18 cellular contexts compared by ENCODE assay signal in genomic region chr16:65700599-65700998, GRCh38.
A peak's percentile ranks its signal among the peaks of the same experiment; 100 is the strongest.
DNase-seq lines count a peak whose midpoint lies in the region; TF ChIP-seq lines count a peak whose summit lies in the region.
"Had no signal": no experiment of that assay in that cellular context is flagged by ENCODE, and none has a peak within 500 bp of the region (broad histone marks: within the 10 kb centered on the region; RNA-seq: fewer than 3 reads in every experiment).

No MANE protein-coding gene starts in this region.

- no peaks in the 10 kb centered on the region for H3K79me1 ChIP-seq in mesendoderm (ENCODE audit: low read length)

- H2BK15ac ChIP-seq in mesendoderm (replicated peaks; ENCODE audit: low read depth), result no peak overlapping the region

- H3K18ac ChIP-seq in mesendoderm (ENCODE audit: low read length), result no peak overlapping the region

- no peak overlapping the region for H2AK5ac ChIP-seq in mesendoderm (ENCODE audit: low read length)

- no peak overlapping the region for H3K56ac ChIP-seq in mesendoderm (ENCODE audit: low read length)

- H3K9ac ChIP-seq in mesendoderm (ENCODE audit: low read length), result no peak overlapping the region

- no peak overlapping the region for H3K23ac ChIP-seq in mesendoderm (ENCODE audit: low read length)

- intact Hi-C loops in esophagus squamous epithelium (cut with DNase I), result no loop called here

- no peaks in the 10 kb centered on the region for H3K79me2 ChIP-seq in mesendoderm (ENCODE audit: control insufficient read depth, insufficient read depth, low read length)

- no peaks in the 10 kb centered on the region for H3K36me3 ChIP-seq in mesendoderm (ENCODE audit: control insufficient read depth, insufficient read depth, low read length)
- no peaks in the 10 kb centered on the region for H3K36me3 ChIP-seq in esophagus squamous epithelium
- no peaks in the 10 kb centered on the region for H3K36me3 ChIP-seq in brain microvascular endothelial cell (replicated peaks)
- H3K36me3 ChIP-seq: BE2C, Peyer's patch had no signal

- no peaks in the 10 kb centered on the region for H3K4me1 ChIP-seq in mesendoderm (ENCODE audit: control insufficient read depth, low read depth, low read length)
- no peaks in the 10 kb centered on the region for H3K4me1 ChIP-seq in esophagus squamous epithelium
- H3K4me1 ChIP-seq: BE2C, Peyer's patch had no signal

- no peaks in the 10 kb centered on the region for H3K9me3 ChIP-seq in esophagus squamous epithelium
- H3K9me3 ChIP-seq: BE2C, Peyer's patch had no signal

- no peak overlapping the region for H3K4ac ChIP-seq in mesendoderm (ENCODE audit: low read depth, low read length)

- no peak overlapping the region for H3K4me2 ChIP-seq in mesendoderm (ENCODE audit: low read length)

- WGBS in mesendoderm (ENCODE audit: extremely low coverage, insufficient coverage, low lambda C conversion rate), result no CpG with 5 or more reads among the region's 2 CpGs
- WGBS in esophagus squamous epithelium, 2 donors, result 74 to 75% methylated on average over 2 of the region's 2 CpGs

- H3K4me3 ChIP-seq in mesendoderm (ENCODE audit: low read length) (no peak overlapping the region), esophagus squamous epithelium (no peak overlapping the region), brain microvascular endothelial cell (ENCODE audit: low read depth, low read length) (no peak overlapping the region)
- H3K4me3 ChIP-seq: Peyer's patch had no signal

- H3K27ac ChIP-seq in mesendoderm (ENCODE audit: low read depth, low read length) (no peak overlapping the region), esophagus squamous epithelium (no peak overlapping the region), brain microvascular endothelial cell (no peak overlapping the region)
- H3K27ac ChIP-seq: Peyer's patch had no signal

- no peaks in the 10 kb centered on the region for H3K27me3 ChIP-seq in mesendoderm (ENCODE audit: insufficient read depth, low read length, poor library complexity)
- no peaks in the 10 kb centered on the region for H3K27me3 ChIP-seq in esophagus squamous epithelium
- no peaks in the 10 kb centered on the region for H3K27me3 ChIP-seq in brain microvascular endothelial cell (replicated peaks)
- H3K27me3 ChIP-seq: BE2C, Peyer's patch had no signal

- no peak for TF ChIP-seq POLR2A in esophagus squamous epithelium (IDR thresholded peaks at IDR 0.05)

- no peak overlapping the region for H4K8ac ChIP-seq in mesendoderm (ENCODE audit: low read depth, low read length)

- TF ChIP-seq CTCF in esophagus squamous epithelium (IDR thresholded peaks at IDR 0.05) (no peak), brain microvascular endothelial cell (IDR thresholded peaks at IDR 0.05; ENCODE audit: low read depth, low read length, missing control alignments) (no peak)

- DNase-seq in ELF-1 (ENCODE audit: low read depth, low spot score), result peak; percentile 21
- DNase-seq in RPMI7951 (ENCODE audit: low read depth), result peak; percentile 53
- peak; percentile 53 for DNase-seq in mesendoderm
- no peak for DNase-seq in esophagus squamous epithelium (lab: John Stamatoyannopoulos, UW)
- DNase-seq in activated CD8-positive, alpha-beta memory T cell treated with anti-CD3 and anti-CD28 coated beads, Interleukin-2, amount 50 U/mL, for 48 hours, result no peak
- DNase-seq in stimulated activated CD8-positive, alpha-beta memory T cell treated with anti-CD3 and anti-CD28 coated beads, Interleukin-4, amount 100 ng/mL, for 48 hours, result no peak
- DNase-seq in brain microvascular endothelial cell, result no peak
- DNase-seq: BE2C; CD4-positive, alpha-beta T cell; DMS153; H9; Kasumi-1; NCI-H1105; NCI-H1694; NCI-H2081 treated with DMSO at 0.1 percent for 48 hours; NK-92 treated with Interleukin-12 subunit alpha and Interleukin-12 subunit beta, amount 100 ng/mL, for 24 hours; Peyer's patch; SW 1271 had no signal

- no peak overlapping the region for H4K5ac ChIP-seq in mesendoderm (ENCODE audit: low read length)

- H2BK5ac ChIP-seq in mesendoderm (ENCODE audit: low read length), result no peak overlapping the region

- in situ Hi-C loops in brain microvascular endothelial cell (cut with HindIII; ENCODE audit: low pct_ligation_motif_present, low sequenced_read_pairs), result no loop called here

- no peak overlapping the region for H2BK120ac ChIP-seq in mesendoderm (ENCODE audit: low read depth, low read length)

Comparison
In these comparisons a context has a peak if more than half of its experiments do, and no peak if none do; other contexts are left out.
1. DNase-seq: peak in ELF-1 (single experiment), RPMI7951 (single experiment) and mesendoderm (single experiment); none in esophagus squamous epithelium (single experiment), activated CD8-positive, alpha-beta memory T cell treated with anti-CD3 and anti-CD28 coated beads, Interleukin-2, amount 50 U/mL, for 48 hours (single experiment), stimulated activated CD8-positive, alpha-beta memory T cell treated with anti-CD3 and anti-CD28 coated beads, Interleukin-4, amount 100 ng/mL, for 48 hours (single experiment) and brain microvascular endothelial cell (single experiment).